Comparison of ENCODE assay signal across 11 cellular contexts in genomic region chrX:99461223-99461622, GRCh38.
"Had no signal": no experiment of that assay in that cellular context is flagged by ENCODE, and none has a peak within 500 bp of the region (broad histone marks: within the 10 kb centered on the region; RNA-seq: fewer than 3 reads in every experiment).

No MANE protein-coding gene starts in this region.

- H3K4me3 Mint-ChIP-seq: GM23338, H9, HFFc6 had no signal

- H3K4me3 ChIP-seq: GM23248, GM23338, HAP-1 had no signal

- H3K9ac ChIP-seq: GM23248 had no signal

- H3K36me3 ChIP-seq: HAP-1 had no signal

- FAIRE-seq: H1, H54 had no signal

- H3K9me3 ChIP-seq: HAP-1 had no signal

- H3K4me1 Mint-ChIP-seq: GM23338, H9 had no signal

- H3K27ac Mint-ChIP-seq: GM23338, H9, HFFc6 had no signal

- H3K27ac ChIP-seq: GM23248 had no signal

- H3K4me2 ChIP-seq: GM23338 had no signal

- ATAC-seq: GM23338, HCT116 had no signal

- H2AFZ ChIP-seq: GM23248, GM23338 had no signal

- H3K4me1 ChIP-seq: HAP-1 had no signal

- DNase-seq: GM23248, GOT3, H7, H9, HCEC 1CT, HFFc6 had no signal

- H3K9me3 Mint-ChIP-seq: GM23338, H9 had no signal
